In the genomic region with DNA sequence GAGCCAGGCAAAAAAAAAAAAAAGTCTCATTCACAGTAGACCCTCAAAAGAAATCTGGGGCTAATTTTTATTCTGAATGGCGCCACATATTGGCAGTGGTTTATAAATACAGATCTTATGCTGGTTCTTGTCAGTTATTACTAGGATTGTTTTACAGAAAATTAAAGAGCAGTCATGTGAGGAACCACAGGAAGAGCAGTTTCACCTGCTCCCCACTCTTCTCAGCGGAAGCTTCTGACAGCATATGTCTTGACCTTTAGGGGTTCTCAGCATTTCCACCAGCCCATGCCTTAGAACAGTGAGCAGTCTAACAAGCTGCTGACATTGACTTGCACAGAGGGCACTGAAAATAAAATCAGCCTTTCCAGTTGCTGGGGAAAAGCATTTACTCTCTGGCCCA, we compare ENCODE assay signal across 10 cellular contexts.
DNase-seq lines count a peak whose midpoint lies in the region; ATAC-seq and TF ChIP-seq lines count a peak whose summit lies in the region.
"Had no signal": no experiment of that assay in that cellular context is flagged by ENCODE, and none has a peak within 500 bp of the region (broad histone marks: within the 10 kb centered on the region; RNA-seq: fewer than 3 reads in every experiment).

No MANE protein-coding gene starts in this region.

- ATAC-seq in GM19351 (IDR thresholded peaks at IDR 0.05; ENCODE audit: unreplicated experiment) (peak; percentile 86), HG03159 (IDR thresholded peaks at IDR 0.05; ENCODE audit: unreplicated experiment) (peak; percentile 77), HG03025 (IDR thresholded peaks at IDR 0.05; ENCODE audit: low FRiP score, unreplicated experiment) (no peak)

- no peak for DNase-seq in esophagus squamous epithelium (lab: John Stamatoyannopoulos, UW)
- no peak for DNase-seq in NCI-H345 (lab: John Stamatoyannopoulos, UW)
- no peak for DNase-seq in NK-92 (lab: John Stamatoyannopoulos, UW; ENCODE audit: unreplicated experiment)
- no peak for DNase-seq in inferior parietal cortex (ENCODE audit: extremely low spot score)
- DNase-seq: Caco-2, NCI-H446 had no signal

- no peak overlapping the region for H3K4me3 ChIP-seq in esophagus squamous epithelium

- no peak overlapping the region for H3K27ac ChIP-seq in 22Rv1
- peak overlapping the region in 3 of 4 donors; percentile 27 to 71 (median 71) for H3K27ac ChIP-seq in esophagus squamous epithelium

- no peaks in the 10 kb centered on the region for H3K9me3 ChIP-seq in esophagus squamous epithelium
- H3K9me3 ChIP-seq: Caco-2 had no signal

- no peaks in the 10 kb centered on the region for H3K27me3 ChIP-seq in esophagus squamous epithelium

- peaks cover 0 to 62% (median 4%) of the 10 kb centered on the region in 3 donors for H3K36me3 ChIP-seq in esophagus squamous epithelium

- peaks cover 0 to 87% (median 34%) of the 10 kb centered on the region in 3 donors for H3K4me1 ChIP-seq in esophagus squamous epithelium

- peak; percentile 17; the same call in 1 of the 2 replicates for TF ChIP-seq CTCF in 22Rv1 (IDR thresholded peaks at IDR 0.05)
- no peak for TF ChIP-seq CTCF in esophagus squamous epithelium (IDR thresholded peaks at IDR 0.05)

- WGBS in esophagus squamous epithelium, 2 donors = 78% methylated on average over 2 of the region's 2 CpGs

- TF ChIP-seq POLR2A in esophagus squamous epithelium (IDR thresholded peaks at IDR 0.05) = no peak

- intact Hi-C loops in esophagus squamous epithelium (cut with DNase I) = loop anchor here (5.0 kb wide), 1 partner anchor 54 kb away; no protein-coding TSS in a partner anchor
